Comparison of ENCODE assay signal across 8 cellular contexts in genomic region chr9:69759478-69760277, GRCh38. TPM values are rescaled to one million over a fixed set of nuclear protein-coding genes. Genes with fewer than 3 reads are reported as not detected.
A peak's percentile ranks its signal among the peaks of the same experiment; 100 is the strongest.
DNase-seq lines count a peak whose midpoint lies in the region; ATAC-seq and TF ChIP-seq lines count a peak whose summit lies in the region.

Gene PTAR1 (minus strand): TSS chr9:69760011. CDS start chr9:69759938, 73 bp downstream.

- peak within 1 kb of the TSS; percentile 78 for H3K4me3 ChIP-seq in epithelial cell of proximal tubule (ENCODE audit: low read depth, low read length)

- H3K27me3 Mint-ChIP-seq in IgD-negative memory B cell: no peaks in the 10 kb centered on the region

- H3K9me3 Mint-ChIP-seq in IgD-negative memory B cell: no peaks in the 10 kb centered on the region

- H3K4me1 Mint-ChIP-seq in IgD-negative memory B cell: peaks cover 10 to 28% (median 18%) of the 10 kb centered on the region in 3 donors

- peaks cover 3% of the 10 kb centered on the region for H3K36me3 Mint-ChIP-seq in IgD-negative memory B cell

- no peak for TF ChIP-seq CTCF in epithelial cell of proximal tubule (conservative IDR thresholded peaks at IDR 0.05; ENCODE audit: low read depth, low read length)

- peak; percentile 61 for DNase-seq in DMS114 treated with DMSO at 0.1 percent for 48 hours (lab: John Stamatoyannopoulos, UW; ENCODE audit: unreplicated experiment)
- peak; percentile 96 for DNase-seq in OCI-M1 (lab: John Stamatoyannopoulos, UW)
- peak; percentile 92 for DNase-seq in activated T-cell treated with anti-CD3 and anti-CD28 coated beads for 48 hours (ENCODE audit: low read depth)
- no peak for DNase-seq in epithelial cell of proximal tubule (ENCODE audit: low read depth)
- peak; percentile 93 for DNase-seq in mucosa of gallbladder (ENCODE audit: low spot score)
- DNase-seq in stimulated activated CD8-positive, alpha-beta memory T cell treated with anti-CD3 and anti-CD28 coated beads, Interleukin-4, amount 100 ng/mL, for 24 hours (ENCODE audit: low read depth): peak; percentile 83

- peak; percentile 86 for ATAC-seq in GM21576 (IDR thresholded peaks at IDR 0.05; ENCODE audit: unreplicated experiment)

- peak within 1 kb of the TSS; percentile 95 to 98 (median 98) for H3K4me3 Mint-ChIP-seq in IgD-negative memory B cell

- peak within 1 kb of the TSS; percentile 94 to 96 (median 95) for H3K27ac Mint-ChIP-seq in IgD-negative memory B cell

RNA-seq across cellular contexts. Expression of gene PTAR1, which starts in this region (rescaled TPM):
- 10.3 TPM for polyA plus RNA-seq in IgD-negative memory B cell
- total RNA-seq in epithelial cell of proximal tubule (26.6 and 32.4 TPM in 2 replicates), mucosa of gallbladder (52.9 TPM)
